ENCODE assay signal across 9 cellular contexts in the genomic region with DNA sequence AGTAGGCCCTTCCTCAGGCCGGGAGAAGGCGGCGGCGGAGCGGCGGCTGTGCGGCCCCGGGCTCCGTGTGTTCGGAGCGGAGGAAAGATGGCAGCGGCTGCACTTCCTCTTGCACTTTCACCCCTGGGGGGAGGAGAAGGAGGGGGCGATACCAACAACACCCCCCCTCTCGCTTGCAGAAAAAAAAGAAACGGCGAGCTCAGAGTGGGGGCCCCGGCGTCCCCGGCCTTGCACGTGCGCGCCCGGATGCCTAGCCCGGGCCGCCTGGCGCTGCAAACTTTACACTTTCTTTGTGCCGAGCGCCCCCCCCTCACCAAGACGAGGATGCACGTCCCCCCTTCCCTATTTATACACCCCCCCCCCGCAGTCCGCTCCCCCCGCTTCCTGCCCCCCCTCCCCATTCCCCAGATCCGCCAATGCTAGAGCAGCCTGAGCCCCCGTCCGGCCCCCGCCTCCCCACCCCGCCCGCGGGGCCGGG. TPM values are rescaled to one million over a fixed set of nuclear protein-coding genes. Genes with fewer than 3 reads are reported as not detected.
DNase-seq lines count a peak whose midpoint lies in the region; ATAC-seq, FAIRE-seq and TF ChIP-seq lines count a peak whose summit lies in the region.
"Had no signal": no experiment of that assay in that cellular context is flagged by ENCODE, and none has a peak within 500 bp of the region (broad histone marks: within the 10 kb centered on the region; RNA-seq: fewer than 3 reads in every experiment).

PATZ1 (minus strand) TSS at position 92 of the 478 bp plus-strand sequence. CDS start 744 bp downstream, outside the sequence.

- H4K20me1 ChIP-seq in neural progenitor cell (ENCODE audit: low read depth), result peaks cover 21% of the 10 kb centered on the region

- H3K36me3 Mint-ChIP-seq in neural progenitor cell, result peaks cover 3% of the 10 kb centered on the region

- peak; percentile 33 for ATAC-seq in GM19035 (IDR thresholded peaks at IDR 0.05; ENCODE audit: unreplicated experiment)
- peak; percentile 20 for ATAC-seq in foreskin keratinocyte

- no peak within 1 kb of the TSS for H3K27ac Mint-ChIP-seq in neural progenitor cell

- H3K27me3 ChIP-seq in Peyer's patch (no peaks in the 10 kb centered on the region), foreskin keratinocyte (no peaks in the 10 kb centered on the region), neural progenitor cell (no peaks in the 10 kb centered on the region)

- peak; percentile 71 for DNase-seq in AG10803 (ENCODE audit: low read depth)
- peak; percentile 67 for DNase-seq in HTR-8/SVneo (ENCODE audit: insufficient read length, low spot score)
- peak in 2 of 3 donors; percentile 78 to 89 for DNase-seq in Peyer's patch
- peak; percentile 73 for DNase-seq in activated effector memory CD4-positive, alpha-beta T cell treated with Interleukin-2 at 50 U/mL for 16 hours
- peak in 1 of 2 donors; percentile 56 for DNase-seq in foreskin keratinocyte
- no peak for DNase-seq in neural progenitor cell (ENCODE audit: low spot score)

- peaks cover 8% of the 10 kb centered on the region for H3K27me3 Mint-ChIP-seq in neural progenitor cell (ENCODE audit: insufficient read depth, low read depth)

- H3K9me3 ChIP-seq in Peyer's patch (no peaks in the 10 kb centered on the region), neural progenitor cell (ENCODE audit: low read depth) (no peaks in the 10 kb centered on the region)

- peaks cover 62% of the 10 kb centered on the region for H3K4me1 Mint-ChIP-seq in neural progenitor cell

- H3K27ac ChIP-seq in Peyer's patch (peak within 1 kb of the TSS; percentile 79 to 94 (median 88)), foreskin keratinocyte (no peak within 1 kb of the TSS), neural progenitor cell (peak within 1 kb of the TSS; percentile 94)

- H3K4me2 ChIP-seq in neural progenitor cell, result peak within 1 kb of the TSS; percentile 91

- peak within 1 kb of the TSS; percentile 67 for H3K4me3 ChIP-seq in AG10803 (ENCODE audit: low read length)
- peak within 1 kb of the TSS; percentile 49 to 82 (median 78) for H3K4me3 ChIP-seq in Peyer's patch
- H3K4me3 ChIP-seq in neural progenitor cell, result peak within 1 kb of the TSS; percentile 71

- H3K4me3 Mint-ChIP-seq in neural progenitor cell, result peak within 1 kb of the TSS; percentile 91

- TF ChIP-seq CTCF in AG10803 (conservative IDR thresholded peaks at IDR 0.05; ENCODE audit: low read length) (no peak), Peyer's patch (IDR thresholded peaks at IDR 0.05) (no peak), foreskin keratinocyte (conservative IDR thresholded peaks at IDR 0.05) (no peak), neural progenitor cell (IDR thresholded peaks at IDR 0.05) (no peak), subcutaneous adipose tissue (IDR thresholded peaks at IDR 0.05; ENCODE audit: low read depth) (no peak)

- TF ChIP-seq POLR2A in Peyer's patch (IDR thresholded peaks at IDR 0.05), result no peak

- peaks cover 57% of the 10 kb centered on the region for H3F3A ChIP-seq in neural progenitor cell (ENCODE audit: low read depth)

- no peaks in the 10 kb centered on the region for H3K9me3 Mint-ChIP-seq in neural progenitor cell

- FAIRE-seq in HTR-8/SVneo (lab: Jason Lieb, UNC), result no peak
- FAIRE-seq: TTC549 had no signal

- H3K9ac ChIP-seq in neural progenitor cell, result peak within 1 kb of the TSS; percentile 69

- H3K4me1 ChIP-seq in Peyer's patch, result peaks cover 3 to 51% (median 28%) of the 10 kb centered on the region in 4 donors
- H3K4me1 ChIP-seq in foreskin keratinocyte, result peaks cover 8% of the 10 kb centered on the region
- peaks cover 38% of the 10 kb centered on the region for H3K4me1 ChIP-seq in neural progenitor cell

- peaks cover 66% of the 10 kb centered on the region for H3K79me2 ChIP-seq in neural progenitor cell (ENCODE audit: low read depth)

- H2AFZ ChIP-seq in neural progenitor cell (replicated peaks), result peak within 1 kb of the TSS; percentile 17

- H3K36me3 ChIP-seq in Peyer's patch (peaks cover 0 to 11% (median 0%) of the 10 kb centered on the region in 3 donors), neural progenitor cell (no peaks in the 10 kb centered on the region)

RNA-seq across cellular contexts. Expression of gene PATZ1, which starts in this region (rescaled TPM):
- total RNA-seq in Peyer's patch, result 10 to 100 TPM; 12.4 to 28.3 (median 21.2) TPM
- 11.8 and 12.2 TPM in 2 replicates for total RNA-seq in foreskin keratinocyte
- 9.2 and 10.0 TPM in 2 replicates for polyA plus RNA-seq in foreskin keratinocyte
- 28.6 and 55.3 TPM in 2 replicates for total RNA-seq in neural progenitor cell (ENCODE audit: low replicate concordance)
- 10 to 100 TPM; 10.0 to 17.9 (median 14.1) TPM for total RNA-seq in subcutaneous adipose tissue
